Comparison of ENCODE assay signal across 15 cellular contexts in the genomic region with DNA sequence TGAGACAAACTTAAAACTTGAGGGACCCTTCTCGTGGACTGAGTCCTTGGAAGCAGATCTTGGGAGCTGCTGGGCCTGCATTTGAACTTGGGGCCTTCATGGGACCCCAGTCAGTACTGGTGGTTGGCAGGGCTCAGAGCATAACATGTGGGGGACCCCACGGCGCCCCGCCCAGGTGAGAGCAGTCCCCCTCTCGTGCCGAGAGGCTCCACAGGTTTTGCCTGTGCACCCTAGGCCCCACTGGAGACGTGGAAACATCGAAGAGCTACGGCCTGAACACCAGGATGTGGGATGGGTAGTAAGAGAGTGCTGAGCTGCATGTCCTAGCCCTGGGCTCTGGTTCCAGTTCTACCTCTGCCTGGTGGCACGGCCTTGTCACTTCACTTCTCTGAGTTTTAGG.
"Had no signal": no experiment of that assay in that cellular context is flagged by ENCODE, and none has a peak within 500 bp of the region (broad histone marks: within the 10 kb centered on the region; RNA-seq: fewer than 3 reads in every experiment).

No MANE protein-coding gene starts in this region.

- H3K9me3 ChIP-seq: tibial nerve, vagina had no signal

- H3K27ac Mint-ChIP-seq: activated CD4-positive, alpha-beta T cell treated with anti-CD3 and anti-CD28 coated beads, Interleukin-2, amount 10 ng/mL, durations not matched to agents 24 days and 14 days; activated CD8-positive, alpha-beta T cell treated with anti-CD3 and anti-CD28 coated beads, Interleukin-2, amount 10 ng/mL, durations not matched to agents 7 days and 5 days; activated naive CD4-positive, alpha-beta T cell treated with anti-CD3 and anti-CD28 coated beads for 36 hours; activated naive CD8-positive, alpha-beta T cell treated with anti-CD3 and anti-CD28 coated beads, Interleukin-2, amount 50 U/mL, for 24 hours; activated T-cell treated with anti-CD3 and anti-CD28 coated beads, Interleukin-2, amount 50 U/mL, for 24 hours; nephron progenitor cell had no signal

- H3K4me1 Mint-ChIP-seq: activated CD4-positive, alpha-beta T cell treated with anti-CD3 and anti-CD28 coated beads, Interleukin-2, amount 10 ng/mL, durations not matched to agents 24 days and 14 days; activated naive CD8-positive, alpha-beta T cell treated with anti-CD3 and anti-CD28 coated beads, Interleukin-2, amount 50 U/mL, for 24 hours had no signal

- H3K36me3 ChIP-seq: tibial nerve, vagina had no signal

- H3K4me1 ChIP-seq: vagina had no signal

- H3K4me3 Mint-ChIP-seq: activated CD4-positive, alpha-beta T cell treated with anti-CD3 and anti-CD28 coated beads, Interleukin-2, amount 10 ng/mL, durations not matched to agents 24 days and 14 days; activated CD8-positive, alpha-beta T cell treated with anti-CD3 and anti-CD28 coated beads, Interleukin-2, amount 10 ng/mL, durations not matched to agents 7 days and 5 days; activated naive CD4-positive, alpha-beta T cell treated with anti-CD3 and anti-CD28 coated beads for 36 hours; activated naive CD8-positive, alpha-beta T cell treated with anti-CD3 and anti-CD28 coated beads, Interleukin-2, amount 50 U/mL, for 24 hours; activated T-cell treated with anti-CD3 and anti-CD28 coated beads, Interleukin-2, amount 50 U/mL, for 24 hours had no signal

- H3K4me3 ChIP-seq: lung, tibial nerve, vagina had no signal

- H3K27ac ChIP-seq: tibial nerve, vagina had no signal

- H3K9me3 Mint-ChIP-seq: activated CD4-positive, alpha-beta T cell treated with anti-CD3 and anti-CD28 coated beads, Interleukin-2, amount 10 ng/mL, durations not matched to agents 24 days and 14 days; activated naive CD4-positive, alpha-beta T cell treated with anti-CD3 and anti-CD28 coated beads for 36 hours; activated naive CD8-positive, alpha-beta T cell treated with anti-CD3 and anti-CD28 coated beads, Interleukin-2, amount 50 U/mL, for 24 hours; activated T-cell treated with anti-CD3 and anti-CD28 coated beads, Interleukin-2, amount 50 U/mL, for 24 hours; mesothelial cell of epicardium had no signal

- DNase-seq: activated CD4-positive, alpha-beta T cell treated with anti-CD3 and anti-CD28 coated beads, Interleukin-2, amount 10 ng/mL, durations not matched to agents 24 days and 14 days; activated CD8-positive, alpha-beta T cell treated with anti-CD3 and anti-CD28 coated beads, Interleukin-2, amount 10 ng/mL, durations not matched to agents 7 days and 5 days; activated naive CD4-positive, alpha-beta T cell treated with anti-CD3 and anti-CD28 coated beads for 36 hours; activated naive CD8-positive, alpha-beta T cell treated with anti-CD3 and anti-CD28 coated beads, Interleukin-2, amount 50 U/mL, for 24 hours; activated T-cell treated with anti-CD3 and anti-CD28 coated beads, Interleukin-2, amount 50 U/mL, for 24 hours; effector CD4-positive, alpha-beta T cell; hippocampal formation; left colon; nephron progenitor cell; stimulated activated naive CD4-positive, alpha-beta T cell had no signal

- H3K27me3 Mint-ChIP-seq: activated CD4-positive, alpha-beta T cell treated with anti-CD3 and anti-CD28 coated beads, Interleukin-2, amount 10 ng/mL, durations not matched to agents 24 days and 14 days had no signal

- H3K27me3 ChIP-seq: tibial nerve, vagina had no signal

- ATAC-seq: activated CD8-positive, alpha-beta T cell treated with anti-CD3 and anti-CD28 coated beads, Interleukin-2, amount 10 ng/mL, durations not matched to agents 7 days and 5 days; activated naive CD8-positive, alpha-beta T cell treated with anti-CD3 and anti-CD28 coated beads, Interleukin-2, amount 50 U/mL, for 24 hours; left colon; sciatic nerve had no signal
